Comparison of ENCODE assay signal across 8 cellular contexts in the genomic region with DNA sequence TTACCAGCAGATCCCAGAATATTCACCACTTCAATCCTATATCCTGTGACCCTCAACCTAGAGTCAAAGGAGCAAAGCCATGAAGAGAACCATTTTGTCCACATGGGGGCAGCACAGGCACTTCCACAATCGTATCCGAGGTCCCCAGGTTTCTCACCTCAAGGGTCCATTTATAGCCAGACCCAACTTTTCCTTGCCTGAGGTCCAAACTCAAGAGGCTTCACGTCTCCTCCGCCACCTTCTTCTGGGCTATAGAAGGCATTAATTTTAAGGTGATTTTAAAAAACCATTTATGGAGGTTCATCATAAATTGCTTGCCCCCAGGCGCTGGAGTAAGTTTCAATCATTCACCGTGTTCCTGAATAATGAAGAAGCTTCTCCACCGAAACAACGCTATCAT.
DNase-seq lines count a peak whose midpoint lies in the region; ATAC-seq and TF ChIP-seq lines count a peak whose summit lies in the region.

No MANE protein-coding gene starts in this region.

- POLR2A ChIA-PET in SK-N-SH (lab: Yijun Ruan, JAX): no interaction called here

- peak; percentile 88 for TF ChIP-seq CTCF in SK-N-SH (IDR thresholded peaks at IDR 0.05)
- peak; percentile 79 for TF ChIP-seq CTCF in left ventricle myocardium inferior (IDR thresholded peaks at IDR 0.05; ENCODE audit: borderline replicate concordance)
- TF ChIP-seq CTCF in smooth muscle cell (IDR thresholded peaks at IDR 0.05; ENCODE audit: borderline replicate concordance, insufficient read depth, poor library complexity, severe bottlenecking): peak; percentile 81

- no peaks in the 10 kb centered on the region for H3K27me3 ChIP-seq in SK-N-SH (ENCODE audit: insufficient read depth)
- H3K27me3 ChIP-seq in left ventricle myocardium inferior (ENCODE audit: low read depth): peaks cover 53% of the 10 kb centered on the region
- H3K27me3 ChIP-seq in smooth muscle cell (ENCODE audit: low read depth): no peaks in the 10 kb centered on the region

- H3K36me3 ChIP-seq in SK-N-SH (replicated peaks in 1 of 2; ENCODE audit: control insufficient read depth in 1 of 2, insufficient read depth in 2 of 2, low read length in 1 of 2): no peaks in the 10 kb centered on the region
- H3K36me3 ChIP-seq in left ventricle myocardium inferior: no peaks in the 10 kb centered on the region
- no peaks in the 10 kb centered on the region for H3K36me3 ChIP-seq in smooth muscle cell (ENCODE audit: low read depth)

- CTCF ChIA-PET in SK-N-SH (lab: Yijun Ruan, JAX): interaction anchor here (0.6 to 4.2 kb wide), 21 partner anchors 9 to 596 kb away, joined by 3 to 41 read pairs (median 4); no protein-coding TSS in a partner anchor

- H3K27ac ChIP-seq in SK-N-SH (ENCODE audit: low read depth in 2 of 2, low read length in 1 of 2) (no peak overlapping the region), left ventricle myocardium inferior (replicated peaks) (no peak overlapping the region), smooth muscle cell (ENCODE audit: low read depth) (no peak overlapping the region)

- intact Hi-C loops in left ventricle myocardium inferior (cut with micrococcal nuclease): loop anchor here (5.0 kb wide), 1 partner anchor 126 kb away; no protein-coding TSS in a partner anchor

- DNase-seq in GM03348 (ENCODE audit: low spot score): peak; percentile 65
- peak; percentile 72 for DNase-seq in LoVo (ENCODE audit: low spot score)
- DNase-seq in SK-N-SH: peak; percentile 66
- peak; percentile 68 for DNase-seq in activated naive CD4-positive, alpha-beta T cell treated with anti-CD3 and anti-CD28 coated beads, Interleukin-2, amount 50 U/mL, for 16 hours
- DNase-seq in left ventricle myocardium inferior: peak; percentile 23
- DNase-seq in smooth muscle cell (lab: John Stamatoyannopoulos, UW; ENCODE audit: unreplicated experiment): peak; percentile 8
- no peak for DNase-seq in GF-D8 (lab: John Stamatoyannopoulos, UW)

- no peaks in the 10 kb centered on the region for H3K9me2 ChIP-seq in SK-N-SH

- H3K79me2 ChIP-seq in SK-N-SH (ENCODE audit: insufficient read depth) (no peaks in the 10 kb centered on the region), smooth muscle cell (ENCODE audit: low read depth) (no peaks in the 10 kb centered on the region)

- ATAC-seq in GM21786 (IDR thresholded peaks at IDR 0.05; ENCODE audit: unreplicated experiment): peak; percentile 50

- H4K20me1 ChIP-seq in SK-N-SH (ENCODE audit: insufficient read depth): no peaks in the 10 kb centered on the region
- H4K20me1 ChIP-seq in smooth muscle cell (ENCODE audit: low read depth): no peaks in the 10 kb centered on the region

- no peak overlapping the region for H3K9ac ChIP-seq in SK-N-SH
- no peak overlapping the region for H3K9ac ChIP-seq in smooth muscle cell (ENCODE audit: low read depth)

- H3F3A ChIP-seq in SK-N-SH (replicated peaks; ENCODE audit: insufficient read depth): no peaks in the 10 kb centered on the region
- peaks cover 4% of the 10 kb centered on the region for H3F3A ChIP-seq in smooth muscle cell (ENCODE audit: low read depth)

- H3K4me3 ChIP-seq in SK-N-SH (ENCODE audit: low read depth in 2 of 2, low read length in 1 of 2) (peak overlapping the region in 1 of 2 experiments; percentile 18; a peak in 1 of 4 replicates), left ventricle myocardium inferior (no peak overlapping the region), smooth muscle cell (no peak overlapping the region)

- H3K4me2 ChIP-seq in SK-N-SH (no peak overlapping the region), smooth muscle cell (peak overlapping the region; percentile 35)

- H3K9me3 ChIP-seq in SK-N-SH (no peaks in the 10 kb centered on the region), left ventricle myocardium inferior (replicated peaks) (no peaks in the 10 kb centered on the region), smooth muscle cell (replicated peaks; ENCODE audit: low read depth) (no peaks in the 10 kb centered on the region)

- H3K4me1 ChIP-seq in SK-N-SH (ENCODE audit: control insufficient read depth in 1 of 2, insufficient read depth in 2 of 2, low read depth in 1 of 2, low read length in 1 of 2) (no peaks in the 10 kb centered on the region; a peak in 2 of 4 replicates), left ventricle myocardium inferior (no peaks in the 10 kb centered on the region), smooth muscle cell (ENCODE audit: low read depth) (peaks cover 6% of the 10 kb centered on the region)

- no peak for TF ChIP-seq EP300 in SK-N-SH (IDR thresholded peaks at IDR 0.05; ENCODE audit: borderline replicate concordance in 1 of 2, low read depth in 1 of 2, low read length in 1 of 2)

- 47% methylated on average over 8 of the region's 8 CpGs for WGBS in SK-N-SH (ENCODE audit: low lambda C conversion rate)
- WGBS in smooth muscle cell (ENCODE audit: low lambda C conversion rate): 50% methylated on average over 8 of the region's 8 CpGs

- TF ChIP-seq RAD21 in SK-N-SH (IDR thresholded peaks at IDR 0.05; ENCODE audit: low read length): peak; percentile 81

- peak overlapping the region; percentile 32; the same call in 1 of the 2 replicates for H2AFZ ChIP-seq in SK-N-SH (ENCODE audit: low read depth)
- H2AFZ ChIP-seq in smooth muscle cell (ENCODE audit: low read depth): no peak overlapping the region

TF ChIP-seq in SK-N-SH, 30 proteins besides CTCF, POLR2A, EP300 and RAD21:
- TF ChIP-seq TCF12 (IDR thresholded peaks at IDR 0.05) (no peak), SMC3 (IDR thresholded peaks at IDR 0.05; ENCODE audit: low read depth, low read length) (peak; percentile 71)
